Comparison of ENCODE assay signal across 15 cellular contexts in genomic region chr1:94332516-94332915, GRCh38.
"Had no signal": no experiment of that assay in that cellular context is flagged by ENCODE, and none has a peak within 500 bp of the region (broad histone marks: within the 10 kb centered on the region; RNA-seq: fewer than 3 reads in every experiment).

No MANE protein-coding gene starts in this region.

- H3K4me1 ChIP-seq: colonic mucosa had no signal

- H3K9me3 ChIP-seq: colonic mucosa, gastroesophageal sphincter, heart right ventricle, pancreas had no signal

- DNase-seq: activated B cell treated with CpG ODN at 0.5 μM for 24 hours; activated CD4-positive, alpha-beta T cell treated with anti-CD3 and anti-CD28 coated beads for 48 hours; activated CD8-positive, alpha-beta T cell treated with anti-CD3 and anti-CD28 coated beads for 36 hours; activated gamma-delta T cell; activated T-cell treated with anti-CD3 and anti-CD28 coated beads, Interleukin-2, amount 50 U/mL, for 4 hours; central memory CD4-positive, alpha-beta T cell; colonic mucosa; heart right ventricle; left colon; pancreas; stimulated activated CD4-positive, alpha-beta T cell treated with anti-CD3 and anti-CD28 coated beads, Interleukin-2, amount 100 ng/mL, for 24 hours had no signal

- H3K36me3 ChIP-seq: colonic mucosa, gastroesophageal sphincter, heart right ventricle, pancreas had no signal

- H3K4me3 ChIP-seq: colonic mucosa, gastroesophageal sphincter, heart right ventricle, lung, pancreas had no signal

- H3K27ac ChIP-seq: colonic mucosa, gastroesophageal sphincter, heart right ventricle, pancreas had no signal

- H3K27me3 ChIP-seq: colonic mucosa, gastroesophageal sphincter, pancreas had no signal

- ATAC-seq: activated CD8-positive, alpha-beta T cell treated with anti-CD3 and anti-CD28 coated beads for 36 hours; activated naive CD4-positive, alpha-beta T cell treated with anti-CD3 and anti-CD28 coated beads, Interleukin-2, amount 50 U/mL, for 72 hours; activated T-cell treated with anti-CD3 and anti-CD28 coated beads, Interleukin-2, amount 50 U/mL, for 4 hours; gastroesophageal sphincter; heart right ventricle; left colon; pancreas; sciatic nerve had no signal
